ENCODE assay signal across 19 cellular contexts in the genomic region with DNA sequence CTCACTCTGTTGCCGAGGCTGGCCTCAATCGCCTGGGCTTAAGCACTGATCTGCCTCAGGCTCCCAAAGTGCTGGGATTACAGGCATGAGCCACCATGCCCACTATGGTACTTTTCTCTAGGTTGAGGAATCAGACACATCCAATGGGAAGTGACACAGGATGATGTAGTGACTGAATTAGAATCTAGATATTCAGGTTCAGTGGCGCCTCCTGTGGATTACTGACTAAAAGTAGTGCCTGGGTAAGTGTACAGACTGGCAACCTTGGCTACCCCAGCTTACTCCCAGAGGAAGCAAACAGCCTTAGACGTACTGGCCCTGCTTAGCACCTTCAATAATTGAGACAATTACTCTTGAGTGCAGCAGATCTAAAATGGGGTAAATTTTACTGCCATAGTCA.
"Had no signal": no experiment of that assay in that cellular context is flagged by ENCODE, and none has a peak within 500 bp of the region (broad histone marks: within the 10 kb centered on the region; RNA-seq: fewer than 3 reads in every experiment).

No MANE protein-coding gene starts in this region.

- H3K27me3 ChIP-seq: left lung, sigmoid colon had no signal

- H3K9me3 Mint-ChIP-seq: activated naive CD8-positive, alpha-beta T cell treated with anti-CD3 and anti-CD28 coated beads for 36 hours; activated T-cell treated with anti-CD3 and anti-CD28 coated beads, Interleukin-2, amount 50 U/mL, for 4 hours; memory B cell; type B pancreatic cell had no signal

- H3K4me1 ChIP-seq: esophagus squamous epithelium, left lung, sigmoid colon had no signal

- FAIRE-seq: endometrium had no signal

- H3K36me3 ChIP-seq: esophagus squamous epithelium, left lung, sigmoid colon had no signal

- H3K9me3 ChIP-seq: esophagus squamous epithelium, left lung, sigmoid colon had no signal

- H3K27ac Mint-ChIP-seq: activated CD8-positive, alpha-beta memory T cell treated with anti-CD3 and anti-CD28 coated beads, Interleukin-2, amount 10 ng/mL, durations not matched to agents 7 days and 5 days; activated naive CD8-positive, alpha-beta T cell treated with anti-CD3 and anti-CD28 coated beads for 36 hours; memory B cell; type B pancreatic cell had no signal

- H3K4me3 Mint-ChIP-seq: activated CD8-positive, alpha-beta memory T cell treated with anti-CD3 and anti-CD28 coated beads, Interleukin-2, amount 10 ng/mL, durations not matched to agents 7 days and 5 days; activated naive CD8-positive, alpha-beta T cell treated with anti-CD3 and anti-CD28 coated beads for 36 hours; activated T-cell treated with anti-CD3 and anti-CD28 coated beads, Interleukin-2, amount 50 U/mL, for 4 hours; memory B cell; type B pancreatic cell had no signal

- H3K4me3 ChIP-seq: esophagus squamous epithelium, left lung, sigmoid colon had no signal

- H3K27ac ChIP-seq: esophagus squamous epithelium, left lung, sigmoid colon had no signal

- H3K4me1 Mint-ChIP-seq: activated CD8-positive, alpha-beta memory T cell treated with anti-CD3 and anti-CD28 coated beads, Interleukin-2, amount 10 ng/mL, durations not matched to agents 7 days and 5 days; activated naive CD8-positive, alpha-beta T cell treated with anti-CD3 and anti-CD28 coated beads for 36 hours; memory B cell had no signal

- ATAC-seq: activated CD4-positive, CD25-positive, alpha-beta regulatory T cell treated with anti-CD3 and anti-CD28 coated beads, Interleukin-2, amount 50 U/mL, for 24 hours; activated CD8-positive, alpha-beta memory T cell treated with anti-CD3 and anti-CD28 coated beads, Interleukin-2, amount 10 ng/mL, durations not matched to agents 7 days and 5 days; activated T-cell treated with anti-CD3 and anti-CD28 coated beads, Interleukin-2, amount 50 U/mL, for 4 hours; left lung had no signal

- DNase-seq: activated CD4-positive, alpha-beta T cell treated with anti-CD3 and anti-CD28 coated beads, Interleukin-2, amount 50 U/mL, for 4 hours; activated CD8-positive, alpha-beta memory T cell treated with anti-CD3 and anti-CD28 coated beads, Interleukin-2, amount 10 ng/mL, durations not matched to agents 7 days and 5 days; activated effector memory CD4-positive, alpha-beta T cell treated with anti-CD3 and anti-CD28 coated beads, Interleukin-2, amount 50 U/mL, for 16 hours; activated naive CD8-positive, alpha-beta T cell treated with anti-CD3 and anti-CD28 coated beads for 36 hours; activated T-cell treated with anti-CD3 and anti-CD28 coated beads, Interleukin-2, amount 50 U/mL, for 4 hours; cerebellar nuclear complex; dermis blood vessel endothelial cell; esophagus squamous epithelium; foreskin fibroblast; islet precursor cell; left lung; sigmoid colon; stimulated activated CD4-positive, alpha-beta T cell treated with anti-CD3 and anti-CD28 coated beads, Interleukin-12 subunit alpha, Interleukin-12 subunit beta, amount 100 ng/mL, for 4 hours; stimulated activated CD4-positive, alpha-beta T cell treated with anti-CD3 and anti-CD28 coated beads, Interleukin-2, amount 100 ng/mL, for 48 hours; stimulated activated naive CD4-positive, alpha-beta T cell treated with Interleukin-2 at 50 U/mL for 16 hours had no signal

- H3K36me3 Mint-ChIP-seq: activated CD8-positive, alpha-beta memory T cell treated with anti-CD3 and anti-CD28 coated beads, Interleukin-2, amount 10 ng/mL, durations not matched to agents 7 days and 5 days; activated naive CD8-positive, alpha-beta T cell treated with anti-CD3 and anti-CD28 coated beads for 36 hours; memory B cell had no signal
